In the genomic region with DNA sequence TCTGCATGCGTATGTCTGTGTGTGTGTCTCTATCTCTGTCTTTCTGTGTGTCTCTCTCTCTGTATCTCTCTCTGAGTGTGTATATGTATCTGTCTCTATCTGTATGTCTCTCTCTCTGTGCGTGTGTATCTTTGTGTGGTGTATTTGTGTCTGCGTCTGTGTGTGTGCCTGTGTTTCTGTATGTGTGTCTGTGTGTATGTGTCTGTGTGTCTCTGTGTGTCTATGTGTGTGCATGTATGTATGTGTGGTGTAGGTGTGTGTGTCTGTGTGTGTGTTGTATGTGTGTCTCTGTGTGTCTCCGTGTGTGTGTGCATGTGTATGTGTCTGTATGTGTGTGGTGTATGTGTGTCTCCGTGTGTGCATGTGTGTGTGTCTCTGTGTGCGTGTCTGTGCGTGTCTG, we compare ENCODE assay signal across 1 cellular context.
TF ChIP-seq lines count a peak whose summit lies in the region.

No MANE protein-coding gene starts in this region.

TF ChIP-seq in HepG2, 621 proteins besides CTCF, POLR2A, EP300 and RAD21 (continued from another document):
- TF ChIP-seq, protein P1, sequence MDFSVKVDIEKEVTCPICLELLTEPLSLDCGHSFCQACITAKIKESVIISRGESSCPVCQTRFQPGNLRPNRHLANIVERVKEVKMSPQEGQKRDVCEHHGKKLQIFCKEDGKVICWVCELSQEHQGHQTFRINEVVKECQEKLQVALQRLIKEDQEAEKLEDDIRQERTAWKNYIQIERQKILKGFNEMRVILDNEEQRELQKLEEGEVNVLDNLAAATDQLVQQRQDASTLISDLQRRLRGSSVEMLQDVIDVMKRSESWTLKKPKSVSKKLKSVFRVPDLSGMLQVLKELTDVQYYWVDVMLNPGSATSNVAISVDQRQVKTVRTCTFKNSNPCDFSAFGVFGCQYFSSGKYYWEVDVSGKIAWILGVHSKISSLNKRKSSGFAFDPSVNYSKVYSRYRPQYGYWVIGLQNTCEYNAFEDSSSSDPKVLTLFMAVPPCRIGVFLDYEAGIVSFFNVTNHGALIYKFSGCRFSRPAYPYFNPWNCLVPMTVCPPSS (IDR thresholded peaks at IDR 0.05) = peak; percentile 94; the same call in 1 of the 2 replicates
- TF ChIP-seq KDM1A (CRISPR knock-in tag; IDR thresholded peaks at IDR 0.05) (no peak), ZNF788 (CRISPR knock-in tag; IDR thresholded peaks at IDR 0.05; ENCODE audit: borderline replicate concordance) (no peak), FOXP1 (IDR thresholded peaks at IDR 0.05) (peak; percentile 51; the same call in 1 of the 2 replicates), FOXP1 (CRISPR knock-in tag; IDR thresholded peaks at IDR 0.05) (no peak), LCORL (IDR thresholded peaks at IDR 0.05) (peak; percentile 61; the same call in 1 of the 2 replicates), LCORL (CRISPR knock-in tag; IDR thresholded peaks at IDR 0.05) (no peak), SP1 (IDR thresholded peaks at IDR 0.05) (peak; percentile 9; the same call in 1 of the 2 replicates), SP1 (CRISPR knock-in tag; IDR thresholded peaks at IDR 0.05) (no peak), NBN (conservative IDR thresholded peaks at IDR 0.05) (0 out of 2 replicates have a peak, but pooled peaks have one; percentile 62), FOXK2 (IDR thresholded peaks at IDR 0.05) (peak; percentile 59), ATF7 (IDR thresholded peaks at IDR 0.05) (peak; percentile 36), ATF7 (CRISPR knock-in tag; IDR thresholded peaks at IDR 0.05) (no peak), ATM (IDR thresholded peaks at IDR 0.05; ENCODE audit: borderline replicate concordance) (peak; percentile 86), PLRG1 (conservative IDR thresholded peaks at IDR 0.05) (0 out of 2 replicates have a peak, but pooled peaks have one; percentile 43), NFRKB (IDR thresholded peaks at IDR 0.05) (peak; percentile 72; the same call in 1 of the 2 replicates), HHEX (CRISPR knock-in tag; IDR thresholded peaks at IDR 0.05) (no peak), ZNF709 (CRISPR knock-in tag; IDR thresholded peaks at IDR 0.05) (no peak), ZNF468 (CRISPR knock-in tag; IDR thresholded peaks at IDR 0.05) (no peak), SOX6 (IDR thresholded peaks at IDR 0.05) (peak; percentile 86; the same call in 1 of the 2 replicates), SOX6 (CRISPR knock-in tag; IDR thresholded peaks at IDR 0.05) (no peak), ZNF17 (CRISPR knock-in tag; IDR thresholded peaks at IDR 0.05) (no peak), ZBTB1 (CRISPR knock-in tag; IDR thresholded peaks at IDR 0.05; ENCODE audit: borderline replicate concordance) (no peak), RFX3 (CRISPR knock-in tag; IDR thresholded peaks at IDR 0.05) (no peak), PHB2 (IDR thresholded peaks at IDR 0.05; ENCODE audit: partially characterized antibody) (peak; percentile 34), ZNF607 (CRISPR knock-in tag; IDR thresholded peaks at IDR 0.05; ENCODE audit: borderline replicate concordance) (no peak), GATA4 (IDR thresholded peaks at IDR 0.05; ENCODE audit: borderline replicate concordance, low read depth) (no peak), FOXA1 (IDR thresholded peaks at IDR 0.05) (peak; percentile 60; the same call in 1 of the 2 replicates), FOXA1 (CRISPR knock-in tag; IDR thresholded peaks at IDR 0.05) (no peak)
- TF ChIP-seq, protein P2, sequence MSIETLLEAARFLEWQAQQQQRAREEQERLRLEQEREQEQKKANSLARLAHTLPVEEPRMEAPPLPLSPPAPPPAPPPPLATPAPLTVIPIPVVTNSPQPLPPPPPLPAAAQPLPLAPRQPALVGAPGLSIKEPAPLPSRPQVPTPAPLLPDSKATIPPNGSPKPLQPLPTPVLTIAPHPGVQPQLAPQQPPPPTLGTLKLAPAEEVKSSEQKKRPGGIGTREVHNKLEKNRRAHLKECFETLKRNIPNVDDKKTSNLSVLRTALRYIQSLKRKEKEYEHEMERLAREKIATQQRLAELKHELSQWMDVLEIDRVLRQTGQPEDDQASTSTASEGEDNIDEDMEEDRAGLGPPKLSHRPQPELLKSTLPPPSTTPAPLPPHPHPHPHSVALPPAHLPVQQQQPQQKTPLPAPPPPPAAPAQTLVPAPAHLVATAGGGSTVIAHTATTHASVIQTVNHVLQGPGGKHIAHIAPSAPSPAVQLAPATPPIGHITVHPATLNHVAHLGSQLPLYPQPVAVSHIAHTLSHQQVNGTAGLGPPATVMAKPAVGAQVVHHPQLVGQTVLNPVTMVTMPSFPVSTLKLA (IDR thresholded peaks at IDR 0.05) = peak; percentile 28; the same call in 1 of the 2 replicates
- TF ChIP-seq, protein P3, sequence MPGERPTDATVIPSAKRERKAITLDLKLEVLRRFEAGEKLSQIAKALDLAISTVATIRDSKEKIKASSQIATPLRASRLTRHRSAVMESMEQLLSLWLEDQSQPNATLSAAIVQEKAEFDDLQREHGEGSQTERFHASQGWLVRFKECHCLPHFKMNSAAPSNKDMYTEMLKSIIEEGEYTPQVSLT (CRISPR knock-in tag; IDR thresholded peaks at IDR 0.05; ENCODE audit: borderline replicate concordance, low read depth) = no peak
- TF ChIP-seq, protein P4, sequence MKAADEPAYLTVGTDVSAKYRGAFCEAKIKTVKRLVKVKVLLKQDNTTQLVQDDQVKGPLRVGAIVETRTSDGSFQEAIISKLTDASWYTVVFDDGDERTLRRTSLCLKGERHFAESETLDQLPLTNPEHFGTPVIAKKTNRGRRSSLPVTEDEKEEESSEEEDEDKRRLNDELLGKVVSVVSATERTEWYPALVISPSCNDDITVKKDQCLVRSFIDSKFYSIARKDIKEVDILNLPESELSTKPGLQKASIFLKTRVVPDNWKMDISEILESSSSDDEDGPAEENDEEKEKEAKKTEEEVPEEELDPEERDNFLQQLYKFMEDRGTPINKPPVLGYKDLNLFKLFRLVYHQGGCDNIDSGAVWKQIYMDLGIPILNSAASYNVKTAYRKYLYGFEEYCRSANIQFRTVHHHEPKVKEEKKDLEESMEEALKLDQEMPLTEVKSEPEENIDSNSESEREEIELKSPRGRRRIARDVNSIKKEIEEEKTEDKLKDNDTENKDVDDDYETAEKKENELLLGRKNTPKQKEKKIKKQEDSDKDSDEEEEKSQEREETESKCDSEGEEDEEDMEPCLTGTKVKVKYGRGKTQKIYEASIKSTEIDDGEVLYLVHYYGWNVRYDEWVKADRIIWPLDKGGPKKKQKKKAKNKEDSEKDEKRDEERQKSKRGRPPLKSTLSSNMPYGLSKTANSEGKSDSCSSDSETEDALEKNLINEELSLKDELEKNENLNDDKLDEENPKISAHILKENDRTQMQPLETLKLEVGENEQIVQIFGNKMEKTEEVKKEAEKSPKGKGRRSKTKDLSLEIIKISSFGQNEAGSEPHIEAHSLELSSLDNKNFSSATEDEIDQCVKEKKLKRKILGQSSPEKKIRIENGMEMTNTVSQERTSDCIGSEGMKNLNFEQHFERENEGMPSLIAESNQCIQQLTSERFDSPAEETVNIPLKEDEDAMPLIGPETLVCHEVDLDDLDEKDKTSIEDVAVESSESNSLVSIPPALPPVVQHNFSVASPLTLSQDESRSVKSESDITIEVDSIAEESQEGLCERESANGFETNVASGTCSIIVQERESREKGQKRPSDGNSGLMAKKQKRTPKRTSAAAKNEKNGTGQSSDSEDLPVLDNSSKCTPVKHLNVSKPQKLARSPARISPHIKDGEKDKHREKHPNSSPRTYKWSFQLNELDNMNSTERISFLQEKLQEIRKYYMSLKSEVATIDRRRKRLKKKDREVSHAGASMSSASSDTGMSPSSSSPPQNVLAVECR (CRISPR knock-in tag; IDR thresholded peaks at IDR 0.05; ENCODE audit: borderline replicate concordance) = no peak
- TF ChIP-seq, protein P5, sequence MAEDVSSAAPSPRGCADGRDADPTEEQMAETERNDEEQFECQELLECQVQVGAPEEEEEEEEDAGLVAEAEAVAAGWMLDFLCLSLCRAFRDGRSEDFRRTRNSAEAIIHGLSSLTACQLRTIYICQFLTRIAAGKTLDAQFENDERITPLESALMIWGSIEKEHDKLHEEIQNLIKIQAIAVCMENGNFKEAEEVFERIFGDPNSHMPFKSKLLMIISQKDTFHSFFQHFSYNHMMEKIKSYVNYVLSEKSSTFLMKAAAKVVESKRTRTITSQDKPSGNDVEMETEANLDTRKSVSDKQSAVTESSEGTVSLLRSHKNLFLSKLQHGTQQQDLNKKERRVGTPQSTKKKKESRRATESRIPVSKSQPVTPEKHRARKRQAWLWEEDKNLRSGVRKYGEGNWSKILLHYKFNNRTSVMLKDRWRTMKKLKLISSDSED (CRISPR knock-in tag; IDR thresholded peaks at IDR 0.05) = no peak
- TF ChIP-seq, protein P6, sequence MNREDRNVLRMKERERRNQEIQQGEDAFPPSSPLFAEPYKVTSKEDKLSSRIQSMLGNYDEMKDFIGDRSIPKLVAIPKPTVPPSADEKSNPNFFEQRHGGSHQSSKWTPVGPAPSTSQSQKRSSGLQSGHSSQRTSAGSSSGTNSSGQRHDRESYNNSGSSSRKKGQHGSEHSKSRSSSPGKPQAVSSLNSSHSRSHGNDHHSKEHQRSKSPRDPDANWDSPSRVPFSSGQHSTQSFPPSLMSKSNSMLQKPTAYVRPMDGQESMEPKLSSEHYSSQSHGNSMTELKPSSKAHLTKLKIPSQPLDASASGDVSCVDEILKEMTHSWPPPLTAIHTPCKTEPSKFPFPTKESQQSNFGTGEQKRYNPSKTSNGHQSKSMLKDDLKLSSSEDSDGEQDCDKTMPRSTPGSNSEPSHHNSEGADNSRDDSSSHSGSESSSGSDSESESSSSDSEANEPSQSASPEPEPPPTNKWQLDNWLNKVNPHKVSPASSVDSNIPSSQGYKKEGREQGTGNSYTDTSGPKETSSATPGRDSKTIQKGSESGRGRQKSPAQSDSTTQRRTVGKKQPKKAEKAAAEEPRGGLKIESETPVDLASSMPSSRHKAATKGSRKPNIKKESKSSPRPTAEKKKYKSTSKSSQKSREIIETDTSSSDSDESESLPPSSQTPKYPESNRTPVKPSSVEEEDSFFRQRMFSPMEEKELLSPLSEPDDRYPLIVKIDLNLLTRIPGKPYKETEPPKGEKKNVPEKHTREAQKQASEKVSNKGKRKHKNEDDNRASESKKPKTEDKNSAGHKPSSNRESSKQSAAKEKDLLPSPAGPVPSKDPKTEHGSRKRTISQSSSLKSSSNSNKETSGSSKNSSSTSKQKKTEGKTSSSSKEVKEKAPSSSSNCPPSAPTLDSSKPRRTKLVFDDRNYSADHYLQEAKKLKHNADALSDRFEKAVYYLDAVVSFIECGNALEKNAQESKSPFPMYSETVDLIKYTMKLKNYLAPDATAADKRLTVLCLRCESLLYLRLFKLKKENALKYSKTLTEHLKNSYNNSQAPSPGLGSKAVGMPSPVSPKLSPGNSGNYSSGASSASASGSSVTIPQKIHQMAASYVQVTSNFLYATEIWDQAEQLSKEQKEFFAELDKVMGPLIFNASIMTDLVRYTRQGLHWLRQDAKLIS (CRISPR knock-in tag; IDR thresholded peaks at IDR 0.05) = no peak
- TF ChIP-seq, protein P7, sequence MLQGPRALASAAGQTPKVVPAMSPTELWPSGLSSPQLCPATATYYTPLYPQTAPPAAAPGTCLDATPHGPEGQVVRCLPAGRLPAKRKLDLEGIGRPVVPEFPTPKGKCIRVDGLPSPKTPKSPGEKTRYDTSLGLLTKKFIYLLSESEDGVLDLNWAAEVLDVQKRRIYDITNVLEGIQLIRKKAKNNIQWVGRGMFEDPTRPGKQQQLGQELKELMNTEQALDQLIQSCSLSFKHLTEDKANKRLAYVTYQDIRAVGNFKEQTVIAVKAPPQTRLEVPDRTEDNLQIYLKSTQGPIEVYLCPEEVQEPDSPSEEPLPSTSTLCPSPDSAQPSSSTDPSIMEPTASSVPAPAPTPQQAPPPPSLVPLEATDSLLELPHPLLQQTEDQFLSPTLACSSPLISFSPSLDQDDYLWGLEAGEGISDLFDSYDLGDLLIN (CRISPR knock-in tag; IDR thresholded peaks at IDR 0.05; ENCODE audit: borderline replicate concordance) = no peak
